14 cellular contexts compared by ENCODE assay signal in the genomic region with DNA sequence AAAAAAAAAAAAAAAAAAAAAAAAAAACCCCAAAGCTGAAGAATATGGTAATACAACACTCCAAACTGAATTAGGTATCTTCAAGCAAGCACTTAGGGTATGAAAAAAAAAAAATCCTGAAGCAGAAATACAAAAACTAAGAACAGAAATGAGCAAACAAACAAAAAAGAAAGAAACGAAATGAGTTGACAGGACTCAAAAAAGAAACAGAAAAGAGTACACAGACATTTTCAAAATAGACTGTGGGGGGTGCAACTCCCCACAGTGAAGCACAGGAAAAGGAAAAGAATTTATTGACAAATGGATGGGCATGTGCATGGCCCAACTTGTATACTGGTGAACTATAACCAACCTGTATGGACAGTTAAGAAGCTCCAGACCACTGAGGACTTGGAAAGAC. TPM values are rescaled to one million over a fixed set of nuclear protein-coding genes. Genes with fewer than 3 reads are reported as not detected.
A peak's percentile ranks its signal among the peaks of the same experiment; 100 is the strongest.
DNase-seq lines count a peak whose midpoint lies in the region; ATAC-seq, FAIRE-seq and TF ChIP-seq lines count a peak whose summit lies in the region.
"Had no signal": no experiment of that assay in that cellular context is flagged by ENCODE, and none has a peak within 500 bp of the region (broad histone marks: within the 10 kb centered on the region; RNA-seq: fewer than 3 reads in every experiment).

No MANE protein-coding gene starts in this region.

- H3K4me1 ChIP-seq in foreskin keratinocyte = no peaks in the 10 kb centered on the region
- H3K4me1 ChIP-seq in small intestine (ENCODE audit: control insufficient read depth in 2 of 2, insufficient read depth in 1 of 2, low read depth in 1 of 2, low read length in 1 of 2) = no peaks in the 10 kb centered on the region

- no peaks in the 10 kb centered on the region for H3K9me3 ChIP-seq in small intestine (ENCODE audit: control insufficient read depth, low read depth)

- H3K27ac Mint-ChIP-seq in activated naive CD8-positive, alpha-beta T cell = peak overlapping the region; percentile 71
- H3K27ac Mint-ChIP-seq: HFFc6 had no signal

- no peaks in the 10 kb centered on the region for H3K36me3 ChIP-seq in small intestine (ENCODE audit: control insufficient read depth in 2 of 2, insufficient read depth in 2 of 2, low read length in 2 of 2)
- H3K36me3 ChIP-seq: BLaER1 treated with 17β-estradiol and CSF1 and Interleukin-3, amounts not matched to agents 10 nM and 100 nM had no signal

- no peak for TF ChIP-seq CTCF in foreskin keratinocyte (conservative IDR thresholded peaks at IDR 0.05)

- H3K4me1 Mint-ChIP-seq in activated naive CD8-positive, alpha-beta T cell (ENCODE audit: low read depth) = peaks cover 72% of the 10 kb centered on the region

- no peaks in the 10 kb centered on the region for H3K9me3 Mint-ChIP-seq in activated naive CD8-positive, alpha-beta T cell (ENCODE audit: low read depth)
- H3K9me3 Mint-ChIP-seq: HFFc6 had no signal

- H3K27me3 ChIP-seq in foreskin keratinocyte (no peaks in the 10 kb centered on the region), small intestine (ENCODE audit: control insufficient read depth in 2 of 2, insufficient read depth in 2 of 2, low read length in 2 of 2) (no peaks in the 10 kb centered on the region)
- H3K27me3 ChIP-seq: BLaER1 treated with 17β-estradiol and CSF1 and Interleukin-3, amounts not matched to agents 10 nM and 100 nM; dorsolateral prefrontal cortex had no signal

- peaks cover 9% of the 10 kb centered on the region for H3K36me3 Mint-ChIP-seq in activated naive CD8-positive, alpha-beta T cell

- no peak overlapping the region for H3K4me3 Mint-ChIP-seq in activated naive CD8-positive, alpha-beta T cell
- H3K4me3 Mint-ChIP-seq: HFFc6 had no signal

- H3K27me3 Mint-ChIP-seq in activated naive CD8-positive, alpha-beta T cell = no peaks in the 10 kb centered on the region

- DNase-seq in GM18507 (ENCODE audit: extremely low spot score, insufficient read length, low read depth) = no peak
- no peak for DNase-seq in foreskin keratinocyte
- DNase-seq in NOMO-1 (lab: John Stamatoyannopoulos, UW; ENCODE audit: unreplicated experiment in 2 of 2) = no peak
- no peak for DNase-seq in small intestine
- DNase-seq: dorsolateral prefrontal cortex, foreskin melanocyte, HFFc6, islet precursor cell, NCI-H82 had no signal

- 45 to 73% (median 61%) methylated on average over 1 of the region's 1 CpG for WGBS in small intestine, 3 donors

- H3K27ac ChIP-seq in foreskin keratinocyte = no peak overlapping the region
- no peak overlapping the region for H3K27ac ChIP-seq in small intestine (ENCODE audit: low read depth in 1 of 2, low read length in 1 of 2)
- H3K27ac ChIP-seq: BLaER1 treated with 17β-estradiol and CSF1 and Interleukin-3, amounts not matched to agents 10 nM and 100 nM had no signal

- FAIRE-seq in GM18507 (lab: Jason Lieb, UNC) = peak; percentile 18
- no peak for FAIRE-seq in small intestine (lab: Jason Lieb, UNC)

- ATAC-seq in GM21423 (IDR thresholded peaks at IDR 0.05; ENCODE audit: unreplicated experiment) (peak; percentile 44), HG03280 (IDR thresholded peaks at IDR 0.05; ENCODE audit: unreplicated experiment) (peak; percentile 68), foreskin keratinocyte (no peak), GM21737 (IDR thresholded peaks at IDR 0.05; ENCODE audit: unreplicated experiment) (no peak)

- no peak overlapping the region for H3K4me3 ChIP-seq in small intestine (ENCODE audit: low read depth in 1 of 2, low read length in 2 of 2)
- H3K4me3 ChIP-seq: BLaER1 treated with 17β-estradiol and CSF1 and Interleukin-3, amounts not matched to agents 10 nM and 100 nM; dorsolateral prefrontal cortex had no signal

RNA-seq across cellular contexts. Expression of gene RPS6KA5, which starts 24.6 kb away (rescaled TPM):
- total RNA-seq in foreskin keratinocyte = 2.4 and 3.1 TPM in 2 replicates
- polyA plus RNA-seq in foreskin keratinocyte = 0.36 and 0.60 TPM in 2 replicates
- polyA plus RNA-seq in small intestine = 1 to 10 TPM; 1.9 to 5.1 (median 2.4) TPM

Comparison
In these comparisons a context has a peak if more than half of its experiments do, and no peak if none do; other contexts are left out.
1. ATAC-seq: peak in GM21423 (single experiment) and HG03280 (single experiment); none in foreskin keratinocyte (single experiment) and GM21737 (single experiment).